In the genomic region with DNA sequence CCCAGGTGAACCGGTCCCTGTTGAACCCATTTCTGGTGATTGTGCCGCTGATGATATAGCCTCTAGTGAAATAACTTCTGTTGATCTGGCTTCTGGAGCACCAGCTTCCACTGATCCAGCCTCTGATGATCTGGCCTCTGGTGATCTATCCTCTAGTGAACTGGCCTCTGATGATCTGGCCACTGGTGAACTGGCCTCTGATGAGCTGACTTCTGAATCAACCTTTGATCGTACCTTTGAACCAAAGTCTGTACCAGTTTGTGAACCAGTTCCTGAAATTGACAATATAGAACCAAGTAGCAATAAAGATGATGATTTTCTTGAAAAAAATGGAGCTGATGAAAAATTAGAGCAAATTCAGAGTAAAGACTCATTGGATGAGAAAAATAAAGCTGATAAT, we compare ENCODE assay signal across 23 cellular contexts. TPM values are rescaled to one million over a fixed set of nuclear protein-coding genes. Genes with fewer than 3 reads are reported as not detected.
DNase-seq lines count a peak whose midpoint lies in the region; ATAC-seq lines count a peak whose summit lies in the region.
"Had no signal": no experiment of that assay in that cellular context is flagged by ENCODE, and none has a peak within 500 bp of the region (broad histone marks: within the 10 kb centered on the region; RNA-seq: fewer than 3 reads in every experiment).

No MANE protein-coding gene starts in this region.

- no peak overlapping the region for H3K4me3 Mint-ChIP-seq in stimulated activated naive CD8-positive, alpha-beta T cell treated with anti-CD3 and anti-CD28 coated beads, Interleukin-15, Interleukin-2, amounts not matched to agents 100 ng/mL and 50 ng/mL, for 24 hours
- peak overlapping the region; percentile 10 for H3K4me3 Mint-ChIP-seq in activated T-helper 17 cell treated with anti-CD3 and anti-CD28 coated beads, Interleukin-2, amount 50 U/mL, for 72 hours
- H3K4me3 Mint-ChIP-seq in naive B cell, result peak overlapping the region in 1 of 8 donors; percentile 45
- H3K4me3 Mint-ChIP-seq: activated CD4-positive, alpha-beta T cell treated with anti-CD3 and anti-CD28 coated beads, Interleukin-2, amount 10 ng/mL, durations not matched to agents 24 days and 14 days; activated T-cell treated with anti-CD3 and anti-CD28 coated beads, Interleukin-2, amount 50 U/mL, for 4 hours; dendritic cell treated with granulocyte-macrophage colony-stimulating factor and Interleukin-4, amounts not matched to agents 40 ng/mL and 50 ng/mL, for 4 days had no signal

- no peak for ATAC-seq in stimulated activated naive CD8-positive, alpha-beta T cell treated with anti-CD3 and anti-CD28 coated beads, Interleukin-15, Interleukin-2, amounts not matched to agents 100 U/mL and 50 U/mL, for 24 hours
- ATAC-seq in activated T-helper 17 cell treated with anti-CD3 and anti-CD28 coated beads, Interleukin-2, amount 50 U/mL, for 72 hours (replicated peaks), result no peak
- ATAC-seq in naive B cell (ENCODE audit: low read depth in 2 of 2) (no peak), sciatic nerve (no peak), GM21367 (IDR thresholded peaks at IDR 0.05; ENCODE audit: unreplicated experiment) (no peak)
- ATAC-seq: activated T-cell treated with anti-CD3 and anti-CD28 coated beads, Interleukin-2, amount 50 U/mL, for 4 hours; gastrocnemius medialis; GM12878; left colon had no signal

- peaks cover 31% of the 10 kb centered on the region for H3K9me3 Mint-ChIP-seq in stimulated activated naive CD8-positive, alpha-beta T cell treated with anti-CD3 and anti-CD28 coated beads, Interleukin-15, Interleukin-2, amounts not matched to agents 100 ng/mL and 50 ng/mL, for 24 hours
- H3K9me3 Mint-ChIP-seq in activated T-helper 17 cell treated with anti-CD3 and anti-CD28 coated beads, Interleukin-2, amount 50 U/mL, for 72 hours, result peaks cover 8% of the 10 kb centered on the region
- peaks cover 0 to 28% (median 25%) of the 10 kb centered on the region in 7 donors for H3K9me3 Mint-ChIP-seq in naive B cell

- intact Hi-C loops in sciatic nerve (cut with DNase I), result no loop called here

- H3K36me3 Mint-ChIP-seq in stimulated activated naive CD8-positive, alpha-beta T cell treated with anti-CD3 and anti-CD28 coated beads, Interleukin-15, Interleukin-2, amounts not matched to agents 100 ng/mL and 50 ng/mL, for 24 hours (ENCODE audit: low read depth), result peaks cover 89% of the 10 kb centered on the region
- H3K36me3 Mint-ChIP-seq in activated T-helper 17 cell treated with anti-CD3 and anti-CD28 coated beads, Interleukin-2, amount 50 U/mL, for 72 hours (ENCODE audit: low read depth), result peaks cover 99% of the 10 kb centered on the region
- H3K36me3 Mint-ChIP-seq in naive B cell, result peaks cover 69 to 77% of the 10 kb centered on the region in 2 donors

- no peak for DNase-seq in stimulated activated naive CD8-positive, alpha-beta T cell treated with anti-CD3 and anti-CD28 coated beads, Interleukin-15, Interleukin-2, amounts not matched to agents 100 U/mL and 50 U/mL, for 24 hours
- DNase-seq in naive B cell (no peak), sciatic nerve (ENCODE audit: low spot score) (no peak), NCI-H187 (lab: John Stamatoyannopoulos, UW) (no peak)
- DNase-seq: activated CD4-positive, alpha-beta T cell treated with anti-CD3 and anti-CD28 coated beads, Interleukin-2, amount 10 ng/mL, durations not matched to agents 24 days and 14 days; activated naive CD4-positive, alpha-beta T cell treated with Interleukin-2 at 50 U/mL for 16 hours; activated T-cell treated with anti-CD3 and anti-CD28 coated beads, Interleukin-2, amount 50 U/mL, for 4 hours; gastrocnemius medialis; left colon; mesenchymal stem cell; NCI-H1105; NCI-H1930; NCI-H526 treated with DMSO at 0.1 percent for 48 hours; occipital lobe; Right ventricle myocardium superior; T1000; transverse colon; WERI-Rb-1 had no signal

- H3K27me3 Mint-ChIP-seq in stimulated activated naive CD8-positive, alpha-beta T cell treated with anti-CD3 and anti-CD28 coated beads, Interleukin-15, Interleukin-2, amounts not matched to agents 100 ng/mL and 50 ng/mL, for 24 hours, result no peaks in the 10 kb centered on the region
- no peaks in the 10 kb centered on the region for H3K27me3 Mint-ChIP-seq in activated T-helper 17 cell treated with anti-CD3 and anti-CD28 coated beads, Interleukin-2, amount 50 U/mL, for 72 hours
- H3K27me3 Mint-ChIP-seq in naive B cell, result no peaks in the 10 kb centered on the region
- H3K27me3 Mint-ChIP-seq: activated CD4-positive, alpha-beta T cell treated with anti-CD3 and anti-CD28 coated beads, Interleukin-2, amount 10 ng/mL, durations not matched to agents 24 days and 14 days; dendritic cell treated with granulocyte-macrophage colony-stimulating factor and Interleukin-4, amounts not matched to agents 40 ng/mL and 50 ng/mL, for 4 days had no signal

- peak overlapping the region; percentile 71 for H3K27ac Mint-ChIP-seq in stimulated activated naive CD8-positive, alpha-beta T cell treated with anti-CD3 and anti-CD28 coated beads, Interleukin-15, Interleukin-2, amounts not matched to agents 100 ng/mL and 50 ng/mL, for 24 hours
- H3K27ac Mint-ChIP-seq in activated T-helper 17 cell treated with anti-CD3 and anti-CD28 coated beads, Interleukin-2, amount 50 U/mL, for 72 hours, result no peak overlapping the region
- H3K27ac Mint-ChIP-seq in naive B cell, result peak overlapping the region in 5 of 6 donors; percentile 17 to 72 (median 51)
- H3K27ac Mint-ChIP-seq: activated CD4-positive, alpha-beta T cell treated with anti-CD3 and anti-CD28 coated beads, Interleukin-2, amount 10 ng/mL, durations not matched to agents 24 days and 14 days; dendritic cell treated with granulocyte-macrophage colony-stimulating factor and Interleukin-4, amounts not matched to agents 40 ng/mL and 50 ng/mL, for 4 days had no signal

- peaks cover 87% of the 10 kb centered on the region for H3K4me1 Mint-ChIP-seq in stimulated activated naive CD8-positive, alpha-beta T cell treated with anti-CD3 and anti-CD28 coated beads, Interleukin-15, Interleukin-2, amounts not matched to agents 100 ng/mL and 50 ng/mL, for 24 hours (ENCODE audit: low read depth)
- peaks cover 49% of the 10 kb centered on the region for H3K4me1 Mint-ChIP-seq in activated T-helper 17 cell treated with anti-CD3 and anti-CD28 coated beads, Interleukin-2, amount 50 U/mL, for 72 hours
- H3K4me1 Mint-ChIP-seq in naive B cell, result peaks cover 46 to 69% (median 69%) of the 10 kb centered on the region in 3 donors

RNA-seq across cellular contexts. Expression of a gene that starts 59.1 kb away (rescaled TPM):
- 100 to 1,000 TPM in 1 of 2 donors, 10 to 100 TPM in 1; 72.8 to 122 TPM for total RNA-seq in activated T-helper 17 cell treated with anti-CD3 and anti-CD28 coated beads, Interleukin-2, amount 50 U/mL, for 72 hours
- polyA plus RNA-seq in naive B cell (ENCODE audit: low read depth in 6 of 6), result 100 to 1,000 TPM; 192 to 410 (median 247) TPM
- 91.8 TPM for total RNA-seq in sciatic nerve
